In the genomic region with DNA sequence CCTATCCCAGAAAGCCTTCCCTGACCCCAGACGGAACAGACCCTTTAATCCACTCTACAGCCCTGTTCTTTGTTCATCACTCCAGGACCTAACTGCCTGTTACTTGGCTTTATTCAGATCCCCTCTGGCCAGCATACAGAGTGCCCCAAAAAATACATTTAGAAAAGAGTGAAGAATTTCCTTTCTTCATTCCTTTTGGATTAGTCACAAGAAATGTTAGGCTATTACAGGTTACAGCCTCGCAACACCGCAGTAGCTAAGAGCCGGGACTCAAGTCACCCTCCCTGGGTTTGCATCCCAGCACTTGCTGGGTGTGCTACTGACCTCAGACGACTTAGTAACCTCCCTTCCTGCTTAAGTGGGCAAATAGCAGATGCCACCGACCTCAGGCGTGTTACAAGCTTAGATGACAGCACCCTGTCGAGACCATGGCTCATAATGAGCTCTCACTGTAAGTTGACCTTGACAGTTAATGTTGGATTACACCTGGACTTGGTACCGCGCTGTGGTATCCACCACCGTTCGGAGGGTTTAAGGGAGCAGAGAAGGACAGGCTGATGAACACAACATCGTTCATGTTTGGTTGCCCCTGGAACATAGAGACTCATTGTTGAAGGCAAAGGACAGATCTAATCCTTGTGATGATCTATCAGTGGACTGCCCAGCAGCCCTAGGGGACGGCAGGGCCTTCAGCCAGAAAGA, we compare ENCODE assay signal across 12 cellular contexts. TPM values are rescaled to one million over a fixed set of nuclear protein-coding genes. Genes with fewer than 3 reads are reported as not detected.
DNase-seq lines count a peak whose midpoint lies in the region; ATAC-seq and TF ChIP-seq lines count a peak whose summit lies in the region.
"Had no signal": no experiment of that assay in that cellular context is flagged by ENCODE, and none has a peak within 500 bp of the region (broad histone marks: within the 10 kb centered on the region; RNA-seq: fewer than 3 reads in every experiment).

No MANE protein-coding gene starts in this region.

- H3K9me3 ChIP-seq in RWPE2 (ENCODE audit: severe bottlenecking), result no peaks in the 10 kb centered on the region
- H3K9me3 ChIP-seq in ectodermal cell (ENCODE audit: control insufficient read depth, low read length), result no peaks in the 10 kb centered on the region
- H3K9me3 ChIP-seq: spleen had no signal

- H3K4me1 ChIP-seq in RWPE2 (ENCODE audit: insufficient read depth, poor library complexity, severe bottlenecking) (peaks cover 26% of the 10 kb centered on the region), ectodermal cell (ENCODE audit: control insufficient read depth, insufficient read depth, low read length) (peaks cover 14% of the 10 kb centered on the region)

- WGBS in ectodermal cell, 2 experiments, result 69 to 70% methylated on average over 14 of the region's 14 CpGs

- peak; percentile 75 for DNase-seq in EH (ENCODE audit: low read depth)
- no peak for DNase-seq in RWPE2 (ENCODE audit: low spot score)
- peak; percentile 50 for DNase-seq in non-pigmented ciliary epithelial cell (ENCODE audit: low read depth)
- no peak for DNase-seq in GM13976 (ENCODE audit: low spot score)
- no peak for DNase-seq in NCI-H69 (lab: John Stamatoyannopoulos, UW)
- no peak for DNase-seq in Ammon's horn (ENCODE audit: low spot score)
- no peak for DNase-seq in stimulated activated CD4-positive, alpha-beta T cell treated with anti-CD3 and anti-CD28 coated beads, Interleukin-2, amount 100 ng/mL, for 48 hours
- DNase-seq: CD4-positive, CD25-positive, alpha-beta regulatory T cell; midbrain; NCI-H146; spleen had no signal

- H3K27ac ChIP-seq in RWPE2 (ENCODE audit: poor library complexity, severe bottlenecking), result peak overlapping the region; percentile 42
- peak overlapping the region; percentile 28 for H3K27ac ChIP-seq in ectodermal cell (ENCODE audit: insufficient read depth, low read depth, low read length, poor library complexity, severe bottlenecking)
- H3K27ac ChIP-seq: spleen had no signal

- no peaks in the 10 kb centered on the region for H3K27me3 ChIP-seq in RWPE2 (ENCODE audit: insufficient read depth, poor library complexity, severe bottlenecking)
- H3K27me3 ChIP-seq in ectodermal cell (ENCODE audit: control insufficient read depth, insufficient read depth, low read length, poor library complexity, severe bottlenecking), result no peaks in the 10 kb centered on the region
- H3K27me3 ChIP-seq: spleen had no signal

- TF ChIP-seq CTCF in RWPE2 (IDR thresholded peaks at IDR 0.05; ENCODE audit: poor library complexity, severe bottlenecking) (no peak), GM13976 (IDR thresholded peaks at IDR 0.05; ENCODE audit: borderline replicate concordance, control extremely low read depth, extremely low read depth, insufficient read depth, missing control alignments) (no peak)

- H3K4me3 ChIP-seq in RWPE2 (ENCODE audit: severe bottlenecking) (no peak overlapping the region), ectodermal cell (ENCODE audit: insufficient read depth, low read depth, low read length) (no peak overlapping the region)
- H3K4me3 ChIP-seq: spleen had no signal

- ATAC-seq in RWPE2 (ENCODE audit: low read depth), result peak; percentile 78

- in situ Hi-C loops in GM13976 (cut with MboI; ENCODE audit: low sequenced_read_pairs, unreplicated experiment), result no loop called here

- peaks cover 17% of the 10 kb centered on the region for H3K36me3 ChIP-seq in RWPE2 (ENCODE audit: low read depth)
- no peaks in the 10 kb centered on the region for H3K36me3 ChIP-seq in ectodermal cell (ENCODE audit: control insufficient read depth, insufficient read depth, low read length)

RNA-seq across cellular contexts. Expression of a gene that starts 12.9 kb away (rescaled TPM):
- polyA plus RNA-seq in ectodermal cell (2013, experiment 1 of 4), result 92.8 TPM
- 95.7 TPM for polyA plus RNA-seq in ectodermal cell (2013, experiment 2 of 4)
- 76.1 TPM for polyA plus RNA-seq in ectodermal cell (2013, experiment 3 of 4)
- 79.0 TPM for polyA plus RNA-seq in ectodermal cell (2013, experiment 4 of 4)

RNA-seq across cellular contexts. Expression of a gene that starts 31.3 kb away (rescaled TPM):
- 0.04 TPM for polyA plus RNA-seq in ectodermal cell (2013, experiment 1 of 4)
- polyA plus RNA-seq in ectodermal cell (2013, experiment 2 of 4), result 0.20 TPM
- 0.05 TPM for polyA plus RNA-seq in ectodermal cell (2013, experiment 3 of 4)
- 0.12 TPM for polyA plus RNA-seq in ectodermal cell (2013, experiment 4 of 4)

Comparison
In these comparisons a context has a peak if more than half of its experiments do, and no peak if none do; other contexts are left out.
1. DNase-seq: peak in EH (single experiment) and non-pigmented ciliary epithelial cell (single experiment); none in RWPE2 (single experiment), GM13976 (single experiment), NCI-H69 (single experiment), Ammon's horn (single experiment) and stimulated activated CD4-positive, alpha-beta T cell treated with anti-CD3 and anti-CD28 coated beads, Interleukin-2, amount 100 ng/mL, for 48 hours (0 of 2).